In genomic region chr10:3787001-3787400, GRCh38 we compare ENCODE assay signal across 9 cellular contexts. TPM values are rescaled to one million over a fixed set of nuclear protein-coding genes. Genes with fewer than 3 reads are reported as not detected.
DNase-seq lines count a peak whose midpoint lies in the region; ATAC-seq and TF ChIP-seq lines count a peak whose summit lies in the region.
"Had no signal": no experiment of that assay in that cellular context is flagged by ENCODE, and none has a peak within 500 bp of the region (broad histone marks: within the 10 kb centered on the region; RNA-seq: fewer than 3 reads in every experiment).

No MANE protein-coding gene starts in this region.

- peak overlapping the region; percentile 100 for H2AK5ac ChIP-seq in IMR-90 (ENCODE audit: low read depth, low read length)

- no TSS peak for BruUV-seq in IMR-90 (replicated peaks; lab: Mats Ljungman, UMichigan)

- peak overlapping the region; percentile 97 for H2BK5ac ChIP-seq in IMR-90 (ENCODE audit: low read depth, low read length, poor library complexity, severe bottlenecking)

- H3K36me3 ChIP-seq in BLaER1: peaks cover 3% of the 10 kb centered on the region
- peaks cover 7% of the 10 kb centered on the region for H3K36me3 ChIP-seq in IMR-90 (ENCODE audit: control insufficient read depth, insufficient read depth, low read length)
- no peaks in the 10 kb centered on the region for H3K36me3 ChIP-seq in colonic mucosa
- peaks cover 1% of the 10 kb centered on the region for H3K36me3 ChIP-seq in H7 (replicated peaks; ENCODE audit: control insufficient read depth, insufficient read depth, low read length)

- CTCF ChIA-PET in IMR-90 (lab: Yijun Ruan, JAX): no interaction called here

- peaks cover 33 to 39% of the 10 kb centered on the region in 2 donors for H3K4me1 Mint-ChIP-seq in natural killer cell

- H3K4me1 ChIP-seq in BLaER1: peaks cover 19% of the 10 kb centered on the region
- H3K4me1 ChIP-seq in IMR-90 (ENCODE audit: control insufficient read depth, insufficient read depth, low read length): peaks cover 7% of the 10 kb centered on the region
- no peaks in the 10 kb centered on the region for H3K4me1 ChIP-seq in colonic mucosa

- H3K27me3 ChIP-seq in BLaER1: no peaks in the 10 kb centered on the region
- no peaks in the 10 kb centered on the region for H3K27me3 ChIP-seq in IMR-90 (ENCODE audit: control insufficient read depth, insufficient read depth, low read length)
- H3K27me3 ChIP-seq in colonic mucosa: no peaks in the 10 kb centered on the region
- no peaks in the 10 kb centered on the region for H3K27me3 ChIP-seq in H7 (ENCODE audit: control insufficient read depth, insufficient read depth, low read length)

- peak overlapping the region; percentile 100; the same call in 1 of the 2 replicates for H3K27ac ChIP-seq in BLaER1
- peak overlapping the region; percentile 28 for H3K27ac ChIP-seq in IMR-90 (ENCODE audit: insufficient read depth, low read length)
- H3K27ac ChIP-seq in colonic mucosa: peak overlapping the region; percentile 94

- dilution Hi-C loops in IMR-90 (cut with HindIII; ENCODE audit: low sequenced_read_pairs, unreplicated experiment): no loop called here

- H4K20me1 ChIP-seq in BLaER1 (peaks cover 19% of the 10 kb centered on the region), IMR-90 (ENCODE audit: insufficient read depth, low read length) (peaks cover 20% of the 10 kb centered on the region)

- H3K4me3 ChIP-seq in BLaER1: no peak overlapping the region
- H3K4me3 ChIP-seq in IMR-90 (ENCODE audit: insufficient read depth, low read depth, low read length): no peak overlapping the region
- no peak overlapping the region for H3K4me3 ChIP-seq in colonic mucosa
- no peak overlapping the region for H3K4me3 ChIP-seq in H7 (ENCODE audit: insufficient read depth, low read depth, low read length)

- peaks cover 3 to 10% of the 10 kb centered on the region in 2 experiments; a peak in 3 of 4 replicates for H3K79me1 ChIP-seq in IMR-90 (ENCODE audit: low read depth in 1 of 2, low read length in 2 of 2)

- H3K9me1 ChIP-seq in IMR-90 (ENCODE audit: insufficient read depth, low read length): peaks cover 6% of the 10 kb centered on the region

- TF ChIP-seq CTCF in IMR-90 (conservative IDR thresholded peaks at IDR 0.05; ENCODE audit: low read depth, low read length) (no peak), colonic mucosa (IDR thresholded peaks at IDR 0.05) (no peak), natural killer cell (IDR thresholded peaks at IDR 0.05) (no peak)

- peak overlapping the region; percentile 92 for H2BK20ac ChIP-seq in IMR-90 (ENCODE audit: low read depth, low read length)

- no peak overlapping the region for H3K4me2 ChIP-seq in BLaER1
- no peak overlapping the region for H3K4me2 ChIP-seq in IMR-90 (ENCODE audit: low read depth, low read length)

- H3K4me3 Mint-ChIP-seq in natural killer cell: peak overlapping the region; percentile 99

- peak overlapping the region; percentile 89 for H4K91ac ChIP-seq in IMR-90 (ENCODE audit: insufficient read depth, low read depth, low read length)

- H2BK120ac ChIP-seq in IMR-90 (ENCODE audit: low read depth, low read length): peak overlapping the region; percentile 89

- H3K9me3 ChIP-seq in BLaER1 (peaks cover 27% of the 10 kb centered on the region), IMR-90 (ENCODE audit: control insufficient read depth, insufficient read depth, low read length) (peaks cover 3% of the 10 kb centered on the region), colonic mucosa (no peaks in the 10 kb centered on the region)

- no peak overlapping the region for H2AK9ac ChIP-seq in IMR-90 (replicated peaks; ENCODE audit: low read depth, low read length, poor library complexity)

- H2AFZ ChIP-seq in IMR-90 (replicated peaks; ENCODE audit: low read length, poor library complexity): no peak overlapping the region

- peaks cover 25% of the 10 kb centered on the region for H3K36me3 Mint-ChIP-seq in natural killer cell

- peaks cover 0 to 8% of the 10 kb centered on the region in 2 donors for H3K27me3 Mint-ChIP-seq in natural killer cell (ENCODE audit: low read depth in 2 of 2)

- POLR2A ChIA-PET in IMR-90 (lab: Charles Lee; ENCODE audit: unreplicated experiment): no interaction called here

- ATAC-seq in IMR-90 (ENCODE audit: low read depth) (no peak), natural killer cell (no peak), GM21526 (IDR thresholded peaks at IDR 0.05; ENCODE audit: low FRiP score, unreplicated experiment) (no peak)

- no peak overlapping the region; the same call in 1 of the 2 replicates for H3K18ac ChIP-seq in IMR-90 (ENCODE audit: low read depth, low read length)

- H3K9ac ChIP-seq in BLaER1 (no peak overlapping the region), IMR-90 (ENCODE audit: low read depth, low read length) (no peak overlapping the region), colonic mucosa (ENCODE audit: low read depth in 2 of 2, low read length in 2 of 2) (peak overlapping the region in 1 of 2 donors; percentile 97)

- intact Hi-C loops in IMR-90 (cut with micrococcal nuclease) (loop anchor here (5.0 to 10.0 kb wide), 2 partner anchors 100 to 248 kb away; no protein-coding TSS in a partner anchor), colonic mucosa (cut with DNase I) (loop anchor here (10.0 kb wide), 1 partner anchor 278 kb away; no protein-coding TSS in a partner anchor), natural killer cell (cut with micrococcal nuclease) (no loop called here)

- H2BK15ac ChIP-seq in IMR-90 (ENCODE audit: low read depth, low read length): peak overlapping the region; percentile 93; the same call in 2 of the 3 replicates

- peak; percentile 12 for DNase-seq in IMR-90
- DNase-seq in colonic mucosa: peak; percentile 16
- no peak for DNase-seq in natural killer cell
- DNase-seq in NCI-H2227 (lab: John Stamatoyannopoulos, UW; ENCODE audit: unreplicated experiment): no peak
- no peak for DNase-seq in SIG-M5 (lab: John Stamatoyannopoulos, UW)
- DNase-seq in H7: no peak
- DNase-seq: NCI-H510A treated with DMSO at 0.1 percent for 48 hours had no signal

- no peak; the same call in 1 of the 2 replicates for TF ChIP-seq RAD21 in IMR-90 (IDR thresholded peaks at IDR 0.05; ENCODE audit: low read length)

- H3K23ac ChIP-seq in IMR-90 (ENCODE audit: low read depth, low read length): 0 out of 2 replicates have a peak overlapping the region, but pooled peaks have one; percentile 93

- H3K4ac ChIP-seq in IMR-90 (ENCODE audit: low read depth, low read length): peak overlapping the region; percentile 89; the same call in 1 of the 2 replicates

- no CpG with 5 or more reads among the region's 3 CpGs for WGBS in IMR-90 (ENCODE audit: extremely low coverage in 2 of 2, insufficient read length in 1 of 2), 2 experiments

- peak overlapping the region; percentile 83; the same call in 1 of the 2 replicates for H3K14ac ChIP-seq in IMR-90 (replicated peaks; ENCODE audit: low read depth, low read length)

- H4K5ac ChIP-seq in IMR-90 (ENCODE audit: low read depth, low read length): no peak overlapping the region

- H3K9me3 Mint-ChIP-seq in natural killer cell: no peaks in the 10 kb centered on the region

- H3K56ac ChIP-seq in IMR-90 (ENCODE audit: extremely low read depth, insufficient read depth, low read length): no peak overlapping the region

- H4K8ac ChIP-seq in IMR-90 (ENCODE audit: low read depth in 2 of 2, low read length in 2 of 2): peak overlapping the region; percentile 79 to 93; a peak in 3 of 4 replicates

- peak overlapping the region; percentile 100 for H3K27ac Mint-ChIP-seq in natural killer cell

- in situ Hi-C loops in IMR-90 (cut with MboI; ENCODE audit: low sequenced_read_pairs): loop anchor here (10.0 kb wide), 1 partner anchor 988 kb away; no protein-coding TSS in a partner anchor

- TF ChIP-seq POLR2A in IMR-90 (IDR thresholded peaks at IDR 0.05; ENCODE audit: low read depth, low read length): no peak

TF ChIP-seq in IMR-90, 13 proteins besides CTCF, POLR2A, EP300 and RAD21:
- TF ChIP-seq BHLHE40 (IDR thresholded peaks at IDR 0.05; ENCODE audit: low read depth, low read length): no peak
- TF ChIP-seq, protein P1, sequence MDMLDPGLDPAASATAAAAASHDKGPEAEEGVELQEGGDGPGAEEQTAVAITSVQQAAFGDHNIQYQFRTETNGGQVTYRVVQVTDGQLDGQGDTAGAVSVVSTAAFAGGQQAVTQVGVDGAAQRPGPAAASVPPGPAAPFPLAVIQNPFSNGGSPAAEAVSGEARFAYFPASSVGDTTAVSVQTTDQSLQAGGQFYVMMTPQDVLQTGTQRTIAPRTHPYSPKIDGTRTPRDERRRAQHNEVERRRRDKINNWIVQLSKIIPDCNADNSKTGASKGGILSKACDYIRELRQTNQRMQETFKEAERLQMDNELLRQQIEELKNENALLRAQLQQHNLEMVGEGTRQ (IDR thresholded peaks at IDR 0.05; ENCODE audit: low read depth, low read length): no peak
- no peak for TF ChIP-seq FOS (IDR thresholded peaks at IDR 0.05; ENCODE audit: low read depth, low read length)
- no peak for TF ChIP-seq CHD1 (IDR thresholded peaks at IDR 0.05; ENCODE audit: low read depth, low read length)
- no peak for TF ChIP-seq MAFK (IDR thresholded peaks at IDR 0.05; ENCODE audit: low read depth, low read length)
- TF ChIP-seq MXI1 (IDR thresholded peaks at IDR 0.05; ENCODE audit: borderline replicate concordance, low read depth, low read length): no peak
- TF ChIP-seq RFX5 (IDR thresholded peaks at IDR 0.05; ENCODE audit: low read depth, low read length): no peak
- no peak for TF ChIP-seq MAZ (IDR thresholded peaks at IDR 0.05; ENCODE audit: borderline replicate concordance, low read depth, low read length)

RNA-seq across cellular contexts. Expression of gene KLF6, which starts 2.0 kb away (rescaled TPM):
- total RNA-seq in IMR-90 (2012; rRNA removed): 69.0 and 98.6 TPM in 2 replicates
- polyA plus RNA-seq in IMR-90 (2012; rRNA removed): 123 and 175 TPM in 2 replicates
- polyA plus RNA-seq in IMR-90 (2012; cell fraction: cytosol; rRNA removed): 70.4 and 114 TPM in 2 replicates
- 720 and 827 TPM in 2 replicates for polyA plus RNA-seq in IMR-90 (2012; cell fraction: nucleus; rRNA removed; ENCODE audit: low replicate concordance)
- total RNA-seq in colonic mucosa: 100 to 1,000 TPM; 106 to 299 TPM
- total RNA-seq in natural killer cell: 1,000 to 10,000 TPM; 1,044 to 1,768 (median 1,056) TPM
- total RNA-seq in H7 (2014; rRNA removed; shearing (Covaris generic)): 7.6 and 9.8 TPM in 2 replicates

Comparison
In these comparisons a context has a peak if more than half of its experiments do, and no peak if none do; other contexts are left out.
1. H3K27ac ChIP-seq: peak in every context shown above with its lines; median percentile 100 in BLaER1; 94 in colonic mucosa; 28 in IMR-90.
2. DNase-seq: peak in IMR-90 (single experiment) and colonic mucosa (single experiment); none in natural killer cell (single experiment), NCI-H2227 (single experiment), SIG-M5 (single experiment) and H7 (single experiment).